1 cellular context compared by ENCODE assay signal in genomic region chr7:16915405-16915804, GRCh38.
TF ChIP-seq lines count a peak whose summit lies in the region.

No MANE protein-coding gene starts in this region.

TF ChIP-seq in HCT116, 20 proteins besides CTCF, POLR2A, EP300 and RAD21 (continued from another document):
- no peak for TF ChIP-seq REST (IDR thresholded peaks at IDR 0.05; ENCODE audit: low read depth)
